ENCODE assay signal across 8 cellular contexts in genomic region chr14:70045715-70046535, GRCh38.
DNase-seq lines count a peak whose midpoint lies in the region; ATAC-seq and TF ChIP-seq lines count a peak whose summit lies in the region.

No MANE protein-coding gene starts in this region.

- CTCF ChIA-PET in naive thymus-derived CD4-positive, alpha-beta T cell (lab: Charles Lee): no interaction called here

- no peaks in the 10 kb centered on the region for H3K36me3 ChIP-seq in upper lobe of right lung
- no peaks in the 10 kb centered on the region for H3K36me3 ChIP-seq in naive thymus-derived CD4-positive, alpha-beta T cell (ENCODE audit: control insufficient read depth in 2 of 3, insufficient read depth in 3 of 3, low read length in 3 of 3)

- peaks cover 3% of the 10 kb centered on the region for H3K27me3 Mint-ChIP-seq in HFFc6 (ENCODE audit: insufficient read depth)
- H3K27me3 Mint-ChIP-seq in naive thymus-derived CD4-positive, alpha-beta T cell: peaks cover 10 to 25% (median 17%) of the 10 kb centered on the region in 5 donors

- H3K4me1 Mint-ChIP-seq in HFFc6 (ENCODE audit: low read depth): 0 out of 2 replicates have a peak, but pooled peaks cover 9% of the 10 kb centered on the region
- H3K4me1 Mint-ChIP-seq in naive thymus-derived CD4-positive, alpha-beta T cell: no peaks in the 10 kb centered on the region

- ATAC-seq in left colon: peak; percentile 92
- ATAC-seq in upper lobe of right lung: peak; percentile 89
- ATAC-seq in GM21526 (IDR thresholded peaks at IDR 0.05; ENCODE audit: low FRiP score, unreplicated experiment): no peak
- ATAC-seq in naive thymus-derived CD4-positive, alpha-beta T cell: no peak

- POLR2A ChIA-PET in naive thymus-derived CD4-positive, alpha-beta T cell (lab: Charles Lee): no interaction called here

- no peak overlapping the region for H3K27ac Mint-ChIP-seq in HFFc6
- H3K27ac Mint-ChIP-seq in naive thymus-derived CD4-positive, alpha-beta T cell: no peak overlapping the region

- H3K36me3 Mint-ChIP-seq in HFFc6 (ENCODE audit: low read depth): no peaks in the 10 kb centered on the region
- no peaks in the 10 kb centered on the region for H3K36me3 Mint-ChIP-seq in naive thymus-derived CD4-positive, alpha-beta T cell

- TF ChIP-seq CTCF in HFFc6 (IDR thresholded peaks at IDR 0.05) (peak; percentile 78), upper lobe of right lung (IDR thresholded peaks at IDR 0.05) (peak; percentile 69)

- H3K9me3 ChIP-seq in upper lobe of right lung: no peaks in the 10 kb centered on the region
- no peaks in the 10 kb centered on the region for H3K9me3 ChIP-seq in naive thymus-derived CD4-positive, alpha-beta T cell (ENCODE audit: control insufficient read depth in 2 of 3, low read length in 3 of 3)

- H3K27ac ChIP-seq in upper lobe of right lung: no peak overlapping the region
- no peak overlapping the region for H3K27ac ChIP-seq in naive thymus-derived CD4-positive, alpha-beta T cell (ENCODE audit: low read depth, low read length)

- DNase-seq in C1 segment of cervical spinal cord (lab: John Stamatoyannopoulos, UW) (peak in 10 of 14 donors; percentile 4 to 54 (median 40)), HFFc6 (peak; percentile 61), NCI-H82 (lab: John Stamatoyannopoulos, UW) (peak; percentile 66), cerebellar cortex (ENCODE audit: low spot score) (peak; percentile 78), left colon (peak; percentile 71 to 84), upper lobe of right lung (peak; percentile 82)
- DNase-seq in naive thymus-derived CD4-positive, alpha-beta T cell: no peak

- no peak overlapping the region for H3K4me3 Mint-ChIP-seq in HFFc6
- no peak overlapping the region for H3K4me3 Mint-ChIP-seq in naive thymus-derived CD4-positive, alpha-beta T cell

- intact Hi-C loops in left colon (cut with DNase I, micrococcal nuclease) (no loop called here), upper lobe of right lung (cut with DNase I) (no loop called here)
- intact Hi-C loops in naive thymus-derived CD4-positive, alpha-beta T cell (cut with micrococcal nuclease): no loop called here

- no peaks in the 10 kb centered on the region for H3K4me1 ChIP-seq in upper lobe of right lung
- no peaks in the 10 kb centered on the region for H3K4me1 ChIP-seq in naive thymus-derived CD4-positive, alpha-beta T cell (ENCODE audit: control insufficient read depth in 2 of 2, insufficient read depth in 2 of 2, low read length in 2 of 2)

- peaks cover 24% of the 10 kb centered on the region for H3K27me3 ChIP-seq in upper lobe of right lung
- no peaks in the 10 kb centered on the region for H3K27me3 ChIP-seq in naive thymus-derived CD4-positive, alpha-beta T cell (ENCODE audit: control insufficient read depth in 2 of 2, insufficient read depth in 2 of 2, low read length in 2 of 2)

- no peak overlapping the region for H3K4me3 ChIP-seq in upper lobe of right lung
- no peak overlapping the region for H3K4me3 ChIP-seq in naive thymus-derived CD4-positive, alpha-beta T cell (ENCODE audit: low read length)

- H3K9me3 Mint-ChIP-seq in HFFc6: no peaks in the 10 kb centered on the region; the same call in 1 of the 2 replicates
- no peaks in the 10 kb centered on the region for H3K9me3 Mint-ChIP-seq in naive thymus-derived CD4-positive, alpha-beta T cell

Comparison
In these comparisons a context has a peak if more than half of its experiments do, and no peak if none do; other contexts are left out.
1. DNase-seq: peak in C1 segment of cervical spinal cord (10 of 14), HFFc6 (single experiment), NCI-H82 (single experiment), cerebellar cortex (single experiment), left colon (2 of 2) and upper lobe of right lung (single experiment); none in naive thymus-derived CD4-positive, alpha-beta T cell (0 of 9).
2. ATAC-seq: peak in left colon (single experiment) and upper lobe of right lung (single experiment); none in GM21526 (single experiment) and naive thymus-derived CD4-positive, alpha-beta T cell (single experiment).